ENCODE assay signal across 14 cellular contexts in the genomic region with DNA sequence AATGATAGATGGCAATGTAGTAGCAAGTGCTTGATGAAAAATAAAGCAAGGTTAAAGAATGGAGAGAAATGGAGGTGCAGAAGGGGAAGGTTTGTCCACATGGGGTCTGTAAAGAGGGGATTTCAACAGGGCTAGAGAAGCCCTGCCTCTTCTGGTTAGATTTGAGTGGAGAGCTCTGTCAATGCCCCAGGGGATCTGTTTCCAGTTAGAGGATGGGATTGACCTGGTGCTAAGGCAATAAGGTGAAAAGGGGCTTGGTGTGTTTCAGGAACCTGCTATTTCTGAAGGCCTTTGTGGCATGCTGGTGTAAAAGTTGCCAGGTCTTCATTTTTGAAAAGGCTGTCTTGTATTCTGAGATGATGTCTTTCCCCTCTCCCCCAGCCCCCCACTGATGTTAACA.
"Had no signal": no experiment of that assay in that cellular context is flagged by ENCODE, and none has a peak within 500 bp of the region (broad histone marks: within the 10 kb centered on the region; RNA-seq: fewer than 3 reads in every experiment).

No MANE protein-coding gene starts in this region.

- H3K27ac ChIP-seq: psoas muscle had no signal

- H3K4me3 ChIP-seq: psoas muscle had no signal

- H3K9me3 ChIP-seq: psoas muscle had no signal

- ATAC-seq: activated T-cell treated with anti-CD3 and anti-CD28 coated beads, Interleukin-2, amount 50 U/mL, for 4 hours; esophagus mucosa; psoas muscle; T-cell had no signal

- H3K4me1 ChIP-seq: psoas muscle had no signal

- DNase-seq: activated CD4-positive, alpha-beta memory T cell treated with anti-CD3 and anti-CD28 coated beads for 36 hours; activated effector memory CD4-positive, alpha-beta T cell treated with anti-CD3 and anti-CD28 coated beads, Interleukin-2, amount 50 U/mL, for 16 hours; activated T-cell treated with anti-CD3 and anti-CD28 coated beads, Interleukin-2, amount 50 U/mL, for 4 hours; amygdala; cerebellar nuclear complex; midbrain; naive B cell; occipital lobe; psoas muscle; stimulated activated CD4-positive, alpha-beta T cell treated with anti-CD3 and anti-CD28 coated beads, Interleukin-12 subunit alpha, Interleukin-12 subunit beta, amount 100 ng/mL, for 4 hours; stimulated activated naive CD4-positive, alpha-beta T cell; T-cell; T1000 had no signal
